Comparison of ENCODE assay signal across 1 cellular context in genomic region chr7:4690953-4691856, GRCh38.
A peak's percentile ranks its signal among the peaks of the same experiment; 100 is the strongest.
TF ChIP-seq lines count a peak whose summit lies in the region.

No MANE protein-coding gene starts in this region.

TF ChIP-seq in HepG2, 621 proteins besides CTCF, POLR2A, EP300 and RAD21 (continued from another document):
- TF ChIP-seq ZNF687 (CRISPR knock-in tag; IDR thresholded peaks at IDR 0.05) (0 out of 2 replicates have a peak, but pooled peaks have one; percentile 21), ZNF460 (CRISPR knock-in tag; IDR thresholded peaks at IDR 0.05; ENCODE audit: borderline replicate concordance) (peak; percentile 31; the same call in 1 of the 2 replicates), ZNF280B (CRISPR knock-in tag; IDR thresholded peaks at IDR 0.05; ENCODE audit: borderline replicate concordance) (no peak)
